17 cellular contexts compared by ENCODE assay signal in the genomic region with DNA sequence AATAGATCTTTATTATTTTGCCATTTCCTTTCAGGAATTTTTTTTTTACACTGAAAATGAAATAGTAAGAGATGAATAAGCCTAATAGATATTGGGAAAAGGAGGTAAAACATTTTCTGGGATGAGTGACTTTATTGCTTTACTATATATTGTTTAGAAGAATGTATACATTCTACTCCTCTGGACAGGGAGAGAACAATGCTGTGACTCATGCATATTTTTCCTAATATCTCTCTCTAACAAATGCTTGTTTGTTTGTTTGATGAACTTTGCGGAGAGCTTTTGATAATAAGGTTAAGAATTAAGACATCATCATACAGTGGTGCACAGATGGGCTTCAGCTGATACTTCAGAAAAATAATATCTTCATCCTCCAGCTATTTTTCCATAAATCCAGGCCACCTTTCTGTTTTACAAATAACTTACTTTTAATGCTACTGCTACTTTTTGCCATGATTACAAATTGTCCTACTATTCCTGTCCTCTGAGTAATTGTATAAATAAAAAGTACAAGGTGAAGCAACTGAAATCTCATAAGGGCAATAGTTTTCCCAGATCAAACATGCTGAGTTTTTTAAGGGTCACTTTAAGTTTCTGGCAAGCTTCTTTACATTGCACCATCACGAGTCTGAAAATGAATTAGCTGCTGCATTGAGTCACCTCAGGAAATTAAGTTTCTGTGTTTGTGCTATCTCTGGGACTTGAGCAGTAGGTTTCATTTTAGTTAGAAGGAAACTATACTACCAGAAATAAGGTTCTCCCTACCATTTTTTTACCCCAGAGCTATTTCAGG.
A peak's percentile ranks its signal among the peaks of the same experiment; 100 is the strongest.
DNase-seq lines count a peak whose midpoint lies in the region; ATAC-seq and TF ChIP-seq lines count a peak whose summit lies in the region.
"Had no signal": no experiment of that assay in that cellular context is flagged by ENCODE, and none has a peak within 500 bp of the region (broad histone marks: within the 10 kb centered on the region; RNA-seq: fewer than 3 reads in every experiment).

No MANE protein-coding gene starts in this region.

- no peak for TF ChIP-seq POLR2A in HCT116 (IDR thresholded peaks at IDR 0.05; ENCODE audit: borderline replicate concordance, extremely low read depth, insufficient read depth, insufficient read length)

- no peaks in the 10 kb centered on the region for H3K27me3 ChIP-seq in HCT116 (ENCODE audit: insufficient read depth, low read length)
- no peaks in the 10 kb centered on the region for H3K27me3 ChIP-seq in lung (ENCODE audit: control insufficient read depth, insufficient read depth)
- H3K27me3 ChIP-seq in aorta (ENCODE audit: control insufficient read depth in 1 of 2, insufficient read depth in 2 of 2, low read length in 1 of 2) = no peaks in the 10 kb centered on the region
- H3K27me3 ChIP-seq in right atrium auricular region = no peaks in the 10 kb centered on the region
- no peaks in the 10 kb centered on the region for H3K27me3 ChIP-seq in naive thymus-derived CD4-positive, alpha-beta T cell (ENCODE audit: control insufficient read depth in 2 of 2, insufficient read depth in 2 of 2, low read length in 2 of 2)

- H3K27me3 Mint-ChIP-seq in naive thymus-derived CD4-positive, alpha-beta T cell = no peaks in the 10 kb centered on the region
- H3K27me3 Mint-ChIP-seq: activated naive CD8-positive, alpha-beta T cell treated with anti-CD3 and anti-CD28 coated beads for 36 hours had no signal

- H3K36me3 Mint-ChIP-seq in naive thymus-derived CD4-positive, alpha-beta T cell = peaks cover 0 to 3% (median 0%) of the 10 kb centered on the region in 5 donors
- H3K36me3 Mint-ChIP-seq: activated naive CD8-positive, alpha-beta T cell treated with anti-CD3 and anti-CD28 coated beads for 36 hours had no signal

- H3K4me1 Mint-ChIP-seq in naive thymus-derived CD4-positive, alpha-beta T cell = no peaks in the 10 kb centered on the region
- H3K4me1 Mint-ChIP-seq: activated naive CD8-positive, alpha-beta T cell treated with anti-CD3 and anti-CD28 coated beads for 36 hours had no signal

- peak; percentile 12 for DNase-seq in HCT116 (ENCODE audit: low read depth, low spot score)
- DNase-seq in SK-MEL-5 (ENCODE audit: low read depth, low spot score) = peak; percentile 54
- peak; percentile 94 for DNase-seq in epithelial cell of esophagus (ENCODE audit: low read depth)
- DNase-seq in lung (ENCODE audit: low spot score) = no peak
- no peak for DNase-seq in aorta
- no peak for DNase-seq in NK-92 treated with Interleukin-12 subunit alpha and Interleukin-12 subunit beta, amount 100 ng/mL, for 24 hours (lab: John Stamatoyannopoulos, UW)
- DNase-seq in right atrium auricular region (ENCODE audit: low spot score) = no peak
- no peak for DNase-seq in naive thymus-derived CD4-positive, alpha-beta T cell
- DNase-seq: activated CD4-positive, alpha-beta T cell treated with anti-CD3 and anti-CD28 coated beads, Interleukin-2, amount 50 U/mL, for 1 hour; activated naive CD8-positive, alpha-beta T cell treated with anti-CD3 and anti-CD28 coated beads for 36 hours; activated T-cell treated with anti-CD3 and anti-CD28 coated beads, Interleukin-2, amount 50 U/mL, for 4 hours; Caco-2; hippocampal formation; NCI-H1436; NCI-H226 had no signal

- no peaks in the 10 kb centered on the region for H3K9me3 Mint-ChIP-seq in naive thymus-derived CD4-positive, alpha-beta T cell
- H3K9me3 Mint-ChIP-seq: activated naive CD8-positive, alpha-beta T cell treated with anti-CD3 and anti-CD28 coated beads for 36 hours had no signal

- H3K27ac Mint-ChIP-seq in naive thymus-derived CD4-positive, alpha-beta T cell = no peak overlapping the region
- H3K27ac Mint-ChIP-seq: activated naive CD8-positive, alpha-beta T cell treated with anti-CD3 and anti-CD28 coated beads for 36 hours had no signal

- H3K27ac ChIP-seq in HCT116 (ENCODE audit: low read depth, low read length) = no peak overlapping the region
- H3K27ac ChIP-seq in lung (ENCODE audit: low read depth in 1 of 2, low read length in 1 of 2) = no peak overlapping the region
- H3K27ac ChIP-seq in aorta (ENCODE audit: low read depth in 1 of 2, low read length in 2 of 2) = no peak overlapping the region
- no peak overlapping the region for H3K27ac ChIP-seq in right atrium auricular region
- H3K27ac ChIP-seq in naive thymus-derived CD4-positive, alpha-beta T cell (ENCODE audit: low read depth, low read length) = no peak overlapping the region
- H3K27ac ChIP-seq: parathyroid adenoma, SK-N-MC had no signal

- 50 to 53% methylated on average over 2 of the region's 2 CpGs for WGBS in lung, 2 donors
- 51 to 56% methylated on average over 2 of the region's 2 CpGs for WGBS in aorta, 2 donors

- no peaks in the 10 kb centered on the region for H4K20me1 ChIP-seq in HCT116 (ENCODE audit: insufficient read depth)

- no peak overlapping the region for H2AFZ ChIP-seq in HCT116 (ENCODE audit: low read depth, low read length, poor library complexity, severe bottlenecking)
- H2AFZ ChIP-seq: parathyroid adenoma had no signal

- no peak for TF ChIP-seq CTCF in HCT116 (IDR thresholded peaks at IDR 0.05 in 2 of 3, conservative IDR thresholded peaks at IDR 0.05 in 1 of 3; ENCODE audit: borderline replicate concordance in 1 of 3, insufficient read depth in 1 of 3, low read depth in 2 of 3, low read length in 2 of 3)
- no peak for TF ChIP-seq CTCF in epithelial cell of esophagus (IDR thresholded peaks at IDR 0.05; ENCODE audit: insufficient read depth, low read depth, low read length, missing control alignments)
- no peak for TF ChIP-seq CTCF in lung (IDR thresholded peaks at IDR 0.05; ENCODE audit: control extremely low read depth, extremely low read depth)
- TF ChIP-seq CTCF in right atrium auricular region (IDR thresholded peaks at IDR 0.05) = no peak

- H3K4me3 Mint-ChIP-seq in naive thymus-derived CD4-positive, alpha-beta T cell = no peak overlapping the region
- H3K4me3 Mint-ChIP-seq: activated naive CD8-positive, alpha-beta T cell treated with anti-CD3 and anti-CD28 coated beads for 36 hours; activated T-cell treated with anti-CD3 and anti-CD28 coated beads, Interleukin-2, amount 50 U/mL, for 4 hours had no signal

- TF ChIP-seq RAD21 in HCT116 (IDR thresholded peaks at IDR 0.05; ENCODE audit: low read depth) = no peak

- RAD21 ChIA-PET in HCT116 (lab: Charles Lee; ENCODE audit: low non-redundant PET in 1 of 2, low total read pairs in 2 of 2, uncharacterized antibody in 2 of 2, unreplicated experiment in 2 of 2) = interaction anchor here in 1 of 2 experiments (0.7 kb wide), 1 partner anchor 88 kb away, joined by 3 read pairs; no protein-coding TSS in a partner anchor

- CTCF ChIA-PET in HCT116 (lab: Charles Lee) = interaction anchor here (1.2 kb wide), 1 partner anchor 77 kb away, joined by 3 read pairs; no protein-coding TSS in a partner anchor
- CTCF ChIA-PET in naive thymus-derived CD4-positive, alpha-beta T cell (lab: Charles Lee) = no interaction called here

- POLR2A ChIA-PET in HCT116 (lab: Charles Lee) = no interaction called here
- POLR2A ChIA-PET in naive thymus-derived CD4-positive, alpha-beta T cell (lab: Charles Lee) = no interaction called here

- H3K4me2 ChIP-seq in HCT116 (ENCODE audit: low read length) = peak overlapping the region; percentile 12

- H3K9ac ChIP-seq in HCT116 (ENCODE audit: low read length) = no peak overlapping the region
- H3K9ac ChIP-seq: parathyroid adenoma had no signal

- in situ Hi-C loops in SK-MEL-5 (cut with HindIII; ENCODE audit: low pct_unique_long_range_greater_than_20kb, low sequenced_read_pairs) = no loop called here

- H3K9me3 ChIP-seq in HCT116 (ENCODE audit: control insufficient read depth in 1 of 2, insufficient read depth in 1 of 2, low read depth in 1 of 2, low read length in 2 of 2) = no peaks in the 10 kb centered on the region
- peaks cover 0 to 2% of the 10 kb centered on the region in 2 donors for H3K9me3 ChIP-seq in lung (ENCODE audit: control insufficient read depth in 2 of 2, insufficient read depth in 1 of 2, low read length in 1 of 2)
- H3K9me3 ChIP-seq in aorta (ENCODE audit: control insufficient read depth, low read length) = no peaks in the 10 kb centered on the region
- H3K9me3 ChIP-seq in right atrium auricular region = no peaks in the 10 kb centered on the region
- H3K9me3 ChIP-seq in naive thymus-derived CD4-positive, alpha-beta T cell (ENCODE audit: control insufficient read depth in 2 of 3, low read length in 3 of 3) = no peaks in the 10 kb centered on the region
- H3K9me3 ChIP-seq: Caco-2 had no signal

- H3K79me2 ChIP-seq in HCT116 (ENCODE audit: insufficient read depth, low read length) = no peaks in the 10 kb centered on the region
- H3K79me2 ChIP-seq: parathyroid adenoma had no signal

- peaks cover 0 to 16% of the 10 kb centered on the region in 2 experiments; a peak in 1 of 4 replicates for H3K4me1 ChIP-seq in HCT116 (ENCODE audit: control insufficient read depth in 1 of 2, insufficient read depth in 2 of 2, low read length in 2 of 2)
- H3K4me1 ChIP-seq in lung (ENCODE audit: control insufficient read depth in 2 of 2, insufficient read depth in 2 of 2, low read length in 2 of 2) = no peaks in the 10 kb centered on the region
- no peaks in the 10 kb centered on the region for H3K4me1 ChIP-seq in aorta (ENCODE audit: control insufficient read depth in 1 of 2, insufficient read depth in 2 of 2, low read length in 2 of 2)
- H3K4me1 ChIP-seq in right atrium auricular region = no peaks in the 10 kb centered on the region
- H3K4me1 ChIP-seq in naive thymus-derived CD4-positive, alpha-beta T cell (ENCODE audit: control insufficient read depth in 2 of 2, insufficient read depth in 2 of 2, low read length in 2 of 2) = no peaks in the 10 kb centered on the region
- H3K4me1 ChIP-seq: parathyroid adenoma had no signal

- ATAC-seq in HCT116 = peak; percentile 55; the same call in 1 of the 2 replicates
- peak; percentile 62 for ATAC-seq in lung (ENCODE audit: insufficient read depth, low FRiP score)
- no peak for ATAC-seq in aorta (ENCODE audit: low FRiP score)
- no peak for ATAC-seq in naive thymus-derived CD4-positive, alpha-beta T cell
- ATAC-seq: activated T-cell treated with anti-CD3 and anti-CD28 coated beads, Interleukin-2, amount 50 U/mL, for 4 hours had no signal

- H3K36me3 ChIP-seq in HCT116 (ENCODE audit: control insufficient read depth in 1 of 2, insufficient read depth in 2 of 2, low read length in 2 of 2) (no peaks in the 10 kb centered on the region), lung (ENCODE audit: control insufficient read depth in 2 of 2, insufficient read depth in 2 of 2, low read length in 2 of 2) (no peaks in the 10 kb centered on the region), aorta (ENCODE audit: control insufficient read depth in 1 of 2, insufficient read depth in 2 of 2, low read length in 1 of 2) (peaks cover 0 to 1% of the 10 kb centered on the region in 2 donors), right atrium auricular region (no peaks in the 10 kb centered on the region)
- H3K36me3 ChIP-seq in naive thymus-derived CD4-positive, alpha-beta T cell (ENCODE audit: control insufficient read depth in 2 of 3, insufficient read depth in 3 of 3, low read length in 3 of 3) = no peaks in the 10 kb centered on the region

- H3K4me3 ChIP-seq in HCT116 (replicated peaks in 1 of 2; ENCODE audit: low read depth in 1 of 2, low read length in 2 of 2) = no peak overlapping the region
- no peak overlapping the region for H3K4me3 ChIP-seq in epithelial cell of esophagus (ENCODE audit: low read length)
- H3K4me3 ChIP-seq in lung = no peak overlapping the region
- no peak overlapping the region for H3K4me3 ChIP-seq in aorta (ENCODE audit: low read length in 2 of 2)
- no peak overlapping the region for H3K4me3 ChIP-seq in right atrium auricular region
- H3K4me3 ChIP-seq in naive thymus-derived CD4-positive, alpha-beta T cell (ENCODE audit: low read length) = no peak overlapping the region
- H3K4me3 ChIP-seq: SK-N-MC had no signal

- no TSS peak for BruUV-seq in HCT116 (replicated peaks; lab: Mats Ljungman, UMichigan)

- no peaks in the 10 kb centered on the region for H3K9me2 ChIP-seq in HCT116 (ENCODE audit: insufficient read depth)

- intact Hi-C loops in HCT116 (cut with micrococcal nuclease) (no loop called here), aorta (cut with DNase I) (no loop called here)
- intact Hi-C loops in naive thymus-derived CD4-positive, alpha-beta T cell (cut with micrococcal nuclease) = no loop called here

Comparison
In these comparisons a context has a peak if more than half of its experiments do, and no peak if none do; other contexts are left out.
1. ATAC-seq: peak in HCT116 (single experiment) and lung (single experiment); none in aorta (single experiment) and naive thymus-derived CD4-positive, alpha-beta T cell (single experiment).
2. DNase-seq: peak in HCT116 (single experiment), SK-MEL-5 (single experiment) and epithelial cell of esophagus (single experiment); none in lung (single experiment), aorta (0 of 2), NK-92 treated with Interleukin-12 subunit alpha and Interleukin-12 subunit beta, amount 100 ng/mL, for 24 hours (single experiment), right atrium auricular region (single experiment) and naive thymus-derived CD4-positive, alpha-beta T cell (0 of 9).